18 cellular contexts compared by ENCODE assay signal in genomic region chr14:78849952-78850351, GRCh38.
A peak's percentile ranks its signal among the peaks of the same experiment; 100 is the strongest.
DNase-seq lines count a peak whose midpoint lies in the region; ATAC-seq, FAIRE-seq and TF ChIP-seq lines count a peak whose summit lies in the region.
"Had no signal": no experiment of that assay in that cellular context is flagged by ENCODE, and none has a peak within 500 bp of the region (broad histone marks: within the 10 kb centered on the region; RNA-seq: fewer than 3 reads in every experiment).

No MANE protein-coding gene starts in this region.

- H2BK15ac ChIP-seq in mesendoderm (replicated peaks; ENCODE audit: low read depth): no peak overlapping the region

- H3K4me2 ChIP-seq in mesendoderm (ENCODE audit: low read length): no peak overlapping the region
- no peak overlapping the region for H3K4me2 ChIP-seq in MM.1S (ENCODE audit: low read depth, low read length)
- H3K4me2 ChIP-seq: A549, BLaER1 had no signal

- H3K27ac ChIP-seq in HUES64 (ENCODE audit: low read depth, low read length) (peak overlapping the region; percentile 78), mesendoderm (ENCODE audit: low read depth, low read length) (no peak overlapping the region), MM.1S (ENCODE audit: low read length) (no peak overlapping the region), A673 (ENCODE audit: low read depth, low read length, poor library complexity, severe bottlenecking) (no peak overlapping the region)
- H3K27ac ChIP-seq: 22Rv1, A549, BLaER1 had no signal

- intact Hi-C loops in A673 (cut with micrococcal nuclease; ENCODE audit: unreplicated experiment): no loop called here

- H3K9me2 ChIP-seq in MM.1S (replicated peaks; ENCODE audit: insufficient read depth, low read length): no peaks in the 10 kb centered on the region

- no peaks in the 10 kb centered on the region for H3K36me3 ChIP-seq in HUES64 (ENCODE audit: insufficient read depth, low read length)
- no peaks in the 10 kb centered on the region for H3K36me3 ChIP-seq in mesendoderm (ENCODE audit: control insufficient read depth, insufficient read depth, low read length)
- H3K36me3 ChIP-seq in MM.1S (replicated peaks; ENCODE audit: insufficient read depth, low read length): no peaks in the 10 kb centered on the region
- H3K36me3 ChIP-seq in A673 (ENCODE audit: insufficient read depth, low read length, poor library complexity, severe bottlenecking): no peaks in the 10 kb centered on the region
- H3K36me3 ChIP-seq: BLaER1 had no signal

- H3K9ac ChIP-seq in HUES64 (ENCODE audit: low read depth, low read length): peak overlapping the region; percentile 57
- no peak overlapping the region for H3K9ac ChIP-seq in mesendoderm (ENCODE audit: low read length)
- H3K9ac ChIP-seq in MM.1S (ENCODE audit: low read length): no peak overlapping the region
- H3K9ac ChIP-seq: BLaER1 had no signal

- no peak overlapping the region for H3K4me3 ChIP-seq in HUES64 (ENCODE audit: low read length)
- H3K4me3 ChIP-seq in mesendoderm (ENCODE audit: low read length): no peak overlapping the region
- H3K4me3 ChIP-seq in MM.1S (ENCODE audit: low read length): no peak overlapping the region
- no peak overlapping the region for H3K4me3 ChIP-seq in A673 (ENCODE audit: low read depth, low read length, poor library complexity, severe bottlenecking)
- H3K4me3 ChIP-seq: A549, BLaER1 had no signal

- H3F3A ChIP-seq in MM.1S (ENCODE audit: insufficient read depth, low read length): no peaks in the 10 kb centered on the region

- no peak for DNase-seq in WTC11 (ENCODE audit: low spot score)
- DNase-seq in mesendoderm: peak; percentile 21
- DNase-seq in MM.1S: no peak
- no peak for DNase-seq in A673 (ENCODE audit: low spot score)
- no peak for DNase-seq in RCC 7860 (ENCODE audit: low spot score)
- DNase-seq: CD4-positive, alpha-beta memory T cell; DMS153; DMS79; GDM1 had no signal

- no peaks in the 10 kb centered on the region for H3K79me1 ChIP-seq in mesendoderm (ENCODE audit: low read length)

- H4K8ac ChIP-seq in mesendoderm (ENCODE audit: low read depth, low read length): no peak overlapping the region

- no peaks in the 10 kb centered on the region for H3K27me3 Mint-ChIP-seq in WTC11 (ENCODE audit: low read depth)

- H3K27me3 ChIP-seq in HUES64 (ENCODE audit: insufficient read depth, low read length): no peaks in the 10 kb centered on the region
- H3K27me3 ChIP-seq in mesendoderm (ENCODE audit: insufficient read depth, low read length, poor library complexity): no peaks in the 10 kb centered on the region
- H3K27me3 ChIP-seq in MM.1S (replicated peaks; ENCODE audit: insufficient read depth, low read length): no peaks in the 10 kb centered on the region
- H3K27me3 ChIP-seq in A673 (replicated peaks; ENCODE audit: insufficient read depth, low read depth, low read length, poor library complexity): peaks cover 4% of the 10 kb centered on the region
- H3K27me3 ChIP-seq: BLaER1 had no signal

- no peak overlapping the region for H4K5ac ChIP-seq in mesendoderm (ENCODE audit: low read length)

- H3K23ac ChIP-seq in mesendoderm (ENCODE audit: low read length): no peak overlapping the region

- H3K27ac Mint-ChIP-seq in WTC11: peak overlapping the region; percentile 76
- H3K27ac Mint-ChIP-seq: CD14-positive monocyte; CD4-positive, alpha-beta memory T cell had no signal

- CTCF ChIA-PET in WTC11 (lab: Charles Lee) (interaction anchor here (0.6 to 3.8 kb wide), 9 partner anchors 8 to 1122 kb away, joined by 3 to 22 read pairs (median 4); no protein-coding TSS in a partner anchor), A673 (lab: Charles Lee) (no interaction called here)

- H3K4ac ChIP-seq in mesendoderm (ENCODE audit: low read depth, low read length): no peak overlapping the region

- H3K79me2 ChIP-seq in mesendoderm (ENCODE audit: control insufficient read depth, insufficient read depth, low read length): no peaks in the 10 kb centered on the region
- no peaks in the 10 kb centered on the region for H3K79me2 ChIP-seq in MM.1S (ENCODE audit: low read length)

- no peaks in the 10 kb centered on the region for H3K36me3 Mint-ChIP-seq in WTC11
- H3K36me3 Mint-ChIP-seq: CD14-positive monocyte; CD4-positive, alpha-beta memory T cell had no signal

- ATAC-seq in GM18868 (IDR thresholded peaks at IDR 0.05; ENCODE audit: unreplicated experiment) (peak; percentile 41), WTC11 (peak; percentile 76)
- ATAC-seq: A549 had no signal

- H3K9me3 ChIP-seq in HUES64 (ENCODE audit: insufficient read depth, low read depth, low read length) (no peaks in the 10 kb centered on the region), MM.1S (replicated peaks; ENCODE audit: insufficient read depth, low read length) (no peaks in the 10 kb centered on the region), A673 (ENCODE audit: low read depth, low read length, poor library complexity, severe bottlenecking) (no peaks in the 10 kb centered on the region)
- H3K9me3 ChIP-seq: A549, BLaER1 had no signal

- no peaks in the 10 kb centered on the region for H3K9me3 Mint-ChIP-seq in WTC11
- H3K9me3 Mint-ChIP-seq: CD14-positive monocyte had no signal

- WGBS in HUES64: 59% methylated on average over 2 of the region's 2 CpGs
- WGBS in mesendoderm (ENCODE audit: extremely low coverage, insufficient coverage, low lambda C conversion rate): no CpG with 5 or more reads among the region's 2 CpGs

- H2BK120ac ChIP-seq in mesendoderm (ENCODE audit: low read depth, low read length): no peak overlapping the region

- H2BK5ac ChIP-seq in mesendoderm (ENCODE audit: low read length): no peak overlapping the region

- no peak overlapping the region for H2AFZ ChIP-seq in MM.1S (ENCODE audit: low read length)

- H3K4me1 ChIP-seq in HUES64 (ENCODE audit: insufficient read depth, low read length) (peaks cover 34% of the 10 kb centered on the region), mesendoderm (ENCODE audit: control insufficient read depth, low read depth, low read length) (no peaks in the 10 kb centered on the region), MM.1S (ENCODE audit: low read length) (no peaks in the 10 kb centered on the region), A673 (ENCODE audit: insufficient read depth, low read length, poor library complexity, severe bottlenecking) (no peaks in the 10 kb centered on the region)
- H3K4me1 ChIP-seq: A549, BLaER1 had no signal

- BruUV-seq in A673 (replicated peaks; lab: Mats Ljungman, UMichigan): no TSS peak

- H3K4me1 Mint-ChIP-seq in WTC11: peaks cover 39% of the 10 kb centered on the region
- H3K4me1 Mint-ChIP-seq: CD14-positive monocyte had no signal

- H3K56ac ChIP-seq in mesendoderm (ENCODE audit: low read length): no peak overlapping the region

- H2AK5ac ChIP-seq in mesendoderm (ENCODE audit: low read length): no peak overlapping the region

- H4K20me1 ChIP-seq in MM.1S (ENCODE audit: insufficient read depth, low read length): no peaks in the 10 kb centered on the region
- H4K20me1 ChIP-seq: BLaER1 had no signal

- POLR2A ChIA-PET in WTC11 (lab: Charles Lee) (no interaction called here), A673 (lab: Charles Lee; ENCODE audit: low non-redundant PET) (no interaction called here)

- FAIRE-seq in RCC 7860 (lab: Jason Lieb, UNC): no peak
- FAIRE-seq: A549, GM19239, H54, HTR-8/SVneo had no signal

- TF ChIP-seq CTCF in WTC11 (IDR thresholded peaks at IDR 0.05) (no peak), MM.1S (IDR thresholded peaks at IDR 0.05; ENCODE audit: low read length) (no peak), A673 (conservative IDR thresholded peaks at IDR 0.05; ENCODE audit: low read depth, low read length) (no peak)

- peak overlapping the region; percentile 13 for H3K4me3 Mint-ChIP-seq in WTC11
- H3K4me3 Mint-ChIP-seq: CD14-positive monocyte; CD4-positive, alpha-beta memory T cell had no signal

- no peak overlapping the region for H3K18ac ChIP-seq in mesendoderm (ENCODE audit: low read length)

TF ChIP-seq in WTC11, 78 proteins besides CTCF, POLR2A, EP300 and RAD21:
- no peak for TF ChIP-seq TEAD1 (CRISPR knock-in tag; IDR thresholded peaks at IDR 0.05)
- TF ChIP-seq ETV6 (CRISPR knock-in tag; IDR thresholded peaks at IDR 0.05): no peak
- TF ChIP-seq JUN (CRISPR knock-in tag; IDR thresholded peaks at IDR 0.05): no peak
- TF ChIP-seq STAT6 (CRISPR knock-in tag; conservative IDR thresholded peaks at IDR 0.05; ENCODE audit: low read depth): no peak
- TF ChIP-seq ZMAT4 (CRISPR knock-in tag; IDR thresholded peaks at IDR 0.05): no peak
- no peak for TF ChIP-seq PRRX2 (CRISPR knock-in tag; IDR thresholded peaks at IDR 0.05)
- no peak for TF ChIP-seq NFE2L1 (CRISPR knock-in tag; IDR thresholded peaks at IDR 0.05)
